8 cellular contexts compared by ENCODE assay signal in genomic region chr10:104580774-104581675, GRCh38.
DNase-seq lines count a peak whose midpoint lies in the region; ATAC-seq and TF ChIP-seq lines count a peak whose summit lies in the region.

No MANE protein-coding gene starts in this region.

- no peaks in the 10 kb centered on the region for H3F3A ChIP-seq in Loucy (ENCODE audit: low read depth)

- H3K4me3 Mint-ChIP-seq in activated naive CD8-positive, alpha-beta T cell treated with anti-CD3 and anti-CD28 coated beads, Interleukin-2, amount 10 ng/mL, durations not matched to agents 7 days and 5 days, result no peak overlapping the region

- H3K9ac ChIP-seq in Loucy (ENCODE audit: low read depth, low read length, poor library complexity, severe bottlenecking), result no peak overlapping the region

- no peaks in the 10 kb centered on the region for H3K36me3 ChIP-seq in Loucy (ENCODE audit: insufficient read depth, low read length)
- H3K36me3 ChIP-seq in heart right ventricle, result no peaks in the 10 kb centered on the region

- DNase-seq in DMS53 treated with DMSO at 0.1 percent for 48 hours (lab: John Stamatoyannopoulos, UW; ENCODE audit: unreplicated experiment) (peak; percentile 45), SKM-1 (lab: John Stamatoyannopoulos, UW; ENCODE audit: unreplicated experiment) (peak; percentile 28), heart right ventricle (peak; percentile 48 to 70), putamen (ENCODE audit: low spot score) (peak; percentile 75)
- peak; percentile 60 for DNase-seq in activated naive CD8-positive, alpha-beta T cell treated with anti-CD3 and anti-CD28 coated beads, Interleukin-2, amount 10 ng/mL, durations not matched to agents 7 days and 5 days

- H3K4me1 Mint-ChIP-seq in activated naive CD8-positive, alpha-beta T cell treated with anti-CD3 and anti-CD28 coated beads, Interleukin-2, amount 10 ng/mL, durations not matched to agents 7 days and 5 days, result peaks cover 2% of the 10 kb centered on the region

- no peaks in the 10 kb centered on the region for H3K9me3 Mint-ChIP-seq in activated naive CD8-positive, alpha-beta T cell treated with anti-CD3 and anti-CD28 coated beads, Interleukin-2, amount 10 ng/mL, durations not matched to agents 7 days and 5 days

- no peak overlapping the region for H3K27ac ChIP-seq in heart right ventricle

- H3K79me2 ChIP-seq in Loucy (ENCODE audit: insufficient read depth, low read length), result no peaks in the 10 kb centered on the region

- H3K9me3 ChIP-seq in Loucy (ENCODE audit: insufficient read depth, low read depth, low read length) (no peaks in the 10 kb centered on the region), heart right ventricle (no peaks in the 10 kb centered on the region)

- no peaks in the 10 kb centered on the region for H3K36me3 Mint-ChIP-seq in activated naive CD8-positive, alpha-beta T cell treated with anti-CD3 and anti-CD28 coated beads, Interleukin-2, amount 10 ng/mL, durations not matched to agents 7 days and 5 days

- no peak overlapping the region for H2AFZ ChIP-seq in Loucy (ENCODE audit: low read length)

- ATAC-seq in GM21737 (IDR thresholded peaks at IDR 0.05; ENCODE audit: unreplicated experiment) (peak; percentile 61), heart right ventricle (peak; percentile 49 to 86 (median 80)), GM21529 (IDR thresholded peaks at IDR 0.05; ENCODE audit: unreplicated experiment) (no peak)
- ATAC-seq in activated naive CD8-positive, alpha-beta T cell treated with anti-CD3 and anti-CD28 coated beads, Interleukin-2, amount 10 ng/mL, durations not matched to agents 7 days and 5 days (ENCODE audit: low read depth), result peak; percentile 82

- TF ChIP-seq CTCF in Loucy (conservative IDR thresholded peaks at IDR 0.05; ENCODE audit: low read length) (peak; percentile 91), heart right ventricle (IDR thresholded peaks at IDR 0.05) (peak; percentile 69 to 89 (median 86))

- H3K4me1 ChIP-seq in Loucy (ENCODE audit: insufficient read depth, low read length, poor library complexity, severe bottlenecking) (no peaks in the 10 kb centered on the region), heart right ventricle (peaks cover 0 to 10% (median 0%) of the 10 kb centered on the region in 9 donors)

- 39 to 41% methylated on average over 20 of the region's 20 CpGs for WGBS in heart right ventricle, 2 donors

- POLR2A ChIA-PET in activated naive CD8-positive, alpha-beta T cell treated with anti-CD3 and anti-CD28 coated beads, Interleukin-2, amount 10 ng/mL, durations not matched to agents 7 days and 5 days (lab: Charles Lee), result no interaction called here

- no peaks in the 10 kb centered on the region for H4K20me1 ChIP-seq in Loucy (ENCODE audit: insufficient read depth, low read length, poor library complexity, severe bottlenecking)

- no peak overlapping the region for H3K4me3 ChIP-seq in Loucy (ENCODE audit: low read length, poor library complexity, severe bottlenecking)
- H3K4me3 ChIP-seq in heart right ventricle, result peak overlapping the region in 3 of 10 donors; percentile 2 to 15 (median 14)

- H3K4me2 ChIP-seq in Loucy (ENCODE audit: low read depth, low read length, poor library complexity, severe bottlenecking), result no peak overlapping the region

- intact Hi-C loops in heart right ventricle (cut with DNase I), result no loop called here

- peaks cover 16% of the 10 kb centered on the region for H3K27me3 Mint-ChIP-seq in activated naive CD8-positive, alpha-beta T cell treated with anti-CD3 and anti-CD28 coated beads, Interleukin-2, amount 10 ng/mL, durations not matched to agents 7 days and 5 days

- no peaks in the 10 kb centered on the region for H3K27me3 ChIP-seq in Loucy (ENCODE audit: insufficient read depth, low read length, poor library complexity, severe bottlenecking)
- H3K27me3 ChIP-seq in heart right ventricle, result peaks cover 0 to 69% (median 54%) of the 10 kb centered on the region in 7 donors

- no peaks in the 10 kb centered on the region for H3K9me2 ChIP-seq in Loucy (replicated peaks; ENCODE audit: low read depth, low read length)

- no peak overlapping the region for H3K27ac Mint-ChIP-seq in activated naive CD8-positive, alpha-beta T cell treated with anti-CD3 and anti-CD28 coated beads, Interleukin-2, amount 10 ng/mL, durations not matched to agents 7 days and 5 days
